Comparison of ENCODE assay signal across 18 cellular contexts in genomic region chr16:84555418-84556196, GRCh38. TPM values are rescaled to one million over a fixed set of nuclear protein-coding genes. Genes with fewer than 3 reads are reported as not detected.
A peak's percentile ranks its signal among the peaks of the same experiment; 100 is the strongest.
DNase-seq lines count a peak whose midpoint lies in the region; ATAC-seq, FAIRE-seq and TF ChIP-seq lines count a peak whose summit lies in the region.
"Had no signal": no experiment of that assay in that cellular context is flagged by ENCODE, and none has a peak within 500 bp of the region (broad histone marks: within the 10 kb centered on the region; RNA-seq: fewer than 3 reads in every experiment).

No MANE protein-coding gene starts in this region.

- TF ChIP-seq RAD21 in K562 (CRISPR knock-in tag; conservative IDR thresholded peaks at IDR 0.05 in 1 of 2, IDR thresholded peaks at IDR 0.05 in 1 of 2), result no peak

- DNase-seq in NCI-H1092 treated with DMSO at 0.1 percent for 48 hours (lab: John Stamatoyannopoulos, UW) (peak; percentile 13), NCI-H1092 (lab: John Stamatoyannopoulos, UW) (no peak), NB4 (ENCODE audit: low read depth) (peak; percentile 32), K562 (ENCODE audit: extremely low read depth in 1 of 4, low spot score in 3 of 4) (no peak), neural crest cell (ENCODE audit: low read depth, low spot score) (peak; percentile 60), ovary (no peak)
- DNase-seq: activated CD4-positive, CD25-positive, alpha-beta regulatory T cell; cortex of kidney; left colon; NCI-H1930; SHP77; stimulated activated naive CD8-positive, alpha-beta T cell treated with anti-CD3 and anti-CD28 coated beads, Interleukin-15, amount 100 ng/mL, for 72 hours had no signal

- no peaks in the 10 kb centered on the region for H3K79me2 ChIP-seq in K562 (ENCODE audit: control insufficient read depth, insufficient read depth, low read length)
- H3K79me2 ChIP-seq: parathyroid adenoma had no signal

- POLR2A ChIA-PET in K562 (lab: Yijun Ruan, JAX), result interaction anchor here (0.5 to 1.1 kb wide), 2 partner anchors 8 to 251 kb away, joined by 4 to 5 read pairs; no protein-coding TSS in a partner anchor

- peak overlapping the region; percentile 23 for H3K4me3 Mint-ChIP-seq in neural crest cell

- TF ChIP-seq EP300 in K562 (IDR thresholded peaks at IDR 0.05; ENCODE audit: low read length) (no peak), ovary (IDR thresholded peaks at IDR 0.05) (no peak)

- no peaks in the 10 kb centered on the region for H3K9me3 ChIP-seq in K562 (replicated peaks; ENCODE audit: control insufficient read depth, insufficient read depth, low read depth, low read length)
- H3K9me3 ChIP-seq in ovary, result no peaks in the 10 kb centered on the region
- H3K9me3 ChIP-seq: A549 had no signal

- H3K9me3 Mint-ChIP-seq in neural crest cell, result no peaks in the 10 kb centered on the region
- H3K9me3 Mint-ChIP-seq: activated naive CD4-positive, alpha-beta T cell treated with anti-CD3 and anti-CD28 coated beads, Interleukin-2, amount 50 U/mL, for 72 hours; stimulated activated naive CD8-positive, alpha-beta T cell treated with anti-CD3 and anti-CD28 coated beads, Interleukin-15, amount 100 ng/mL, for 72 hours had no signal

- TF ChIP-seq POLR2A in NB4 (IDR thresholded peaks at IDR 0.05; ENCODE audit: extremely low read depth, insufficient read length) (no peak), K562 (conservative IDR thresholded peaks at IDR 0.05) (no peak), ovary (IDR thresholded peaks at IDR 0.05) (no peak)

- TF ChIP-seq CTCF in NB4 (IDR thresholded peaks at IDR 0.05; ENCODE audit: low read depth, low read length) (no peak), K562 (IDR thresholded peaks at IDR 0.05 in 2 of 3, conservative IDR thresholded peaks at IDR 0.05 in 1 of 3; ENCODE audit: insufficient read depth in 2 of 3, low read depth in 1 of 3, low read length in 3 of 3) (0 out of 6 replicates have a peak, but pooled peaks of 2 of the 3 experiments have one; percentile 3 to 11), neural crest cell (conservative IDR thresholded peaks at IDR 0.05) (no peak), ovary (IDR thresholded peaks at IDR 0.05) (no peak)

- no peaks in the 10 kb centered on the region for H3K27me3 Mint-ChIP-seq in neural crest cell (ENCODE audit: low read depth)
- H3K27me3 Mint-ChIP-seq: stimulated activated naive CD8-positive, alpha-beta T cell treated with anti-CD3 and anti-CD28 coated beads, Interleukin-15, amount 100 ng/mL, for 72 hours had no signal

- intact Hi-C loops in K562 (cut with micrococcal nuclease), result loop anchor here (5.0 kb wide), 1 partner anchor 62 kb away; the partner anchor contains the start of gene COTL1
- intact Hi-C loops in ovary (cut with DNase I), result no loop called here

- CTCF ChIA-PET in K562 (lab: Yijun Ruan, JAX; ENCODE audit: low intra/inter-chr PET ratio), result no interaction called here

- H3K36me3 ChIP-seq in K562 (ENCODE audit: control insufficient read depth, insufficient read depth, low read length) (no peaks in the 10 kb centered on the region), ovary (no peaks in the 10 kb centered on the region)

- H3K27ac ChIP-seq in K562 (ENCODE audit: extremely low read depth, low read depth, low read length), result no peak overlapping the region
- no peak overlapping the region for H3K27ac ChIP-seq in ovary
- H3K27ac ChIP-seq: A549, parathyroid adenoma had no signal

- no TSS peak for BruUV-seq in K562 (replicated peaks; lab: Mats Ljungman, UMichigan)

- H3K9me1 ChIP-seq in K562 (ENCODE audit: control insufficient read depth, insufficient read depth, low read length), result no peaks in the 10 kb centered on the region

- H3K27me3 ChIP-seq in K562 (ENCODE audit: control insufficient read depth in 2 of 2, insufficient read depth in 2 of 2, low read length in 2 of 2) (peaks cover 28 to 36% of the 10 kb centered on the region in 2 experiments), ovary (no peaks in the 10 kb centered on the region)

- peak; percentile 19 for FAIRE-seq in K562 (lab: Jason Lieb, UNC)
- FAIRE-seq: A549, GM18507 had no signal

- H3K9ac ChIP-seq in K562 (ENCODE audit: insufficient read depth in 1 of 2, low read depth in 2 of 2, low read length in 2 of 2), result no peak overlapping the region
- H3K9ac ChIP-seq: parathyroid adenoma had no signal

- H3K27ac Mint-ChIP-seq in neural crest cell (ENCODE audit: unreplicated experiment), result peak overlapping the region; percentile 38
- H3K27ac Mint-ChIP-seq: activated naive CD4-positive, alpha-beta T cell treated with anti-CD3 and anti-CD28 coated beads, Interleukin-2, amount 50 U/mL, for 72 hours; stimulated activated naive CD8-positive, alpha-beta T cell treated with anti-CD3 and anti-CD28 coated beads, Interleukin-15, amount 100 ng/mL, for 72 hours had no signal

- in situ Hi-C loops in K562 (cut with MboI), result no loop called here

- no peak overlapping the region for H2AFZ ChIP-seq in K562 (ENCODE audit: low read depth, low read length)
- H2AFZ ChIP-seq: parathyroid adenoma had no signal

- peaks cover 74% of the 10 kb centered on the region for H3K4me1 Mint-ChIP-seq in neural crest cell

- 8% methylated on average over 19 of the region's 19 CpGs for WGBS in K562 (ENCODE audit: insufficient coverage, low coverage, missing lambda C conversion rate)
- WGBS in ovary, 3 donors, result 52 to 64% (median 58%) methylated on average over 19 of the region's 19 CpGs

- H3K4me1 ChIP-seq in K562 (replicated peaks in 1 of 2; ENCODE audit: control insufficient read depth in 2 of 2, insufficient read depth in 2 of 2, low read length in 2 of 2) (peaks cover 0 to 4% of the 10 kb centered on the region in 2 experiments; a peak in 3 of 5 replicates), ovary (ENCODE audit: insufficient read depth) (no peaks in the 10 kb centered on the region)
- H3K4me1 ChIP-seq: A549, parathyroid adenoma had no signal

- H3K4me3 ChIP-seq in NB4 (ENCODE audit: low read depth, low read length) (no peak overlapping the region), K562 (no peak overlapping the region), ovary (no peak overlapping the region)
- H3K4me3 ChIP-seq: A549 had no signal

- H3K36me3 Mint-ChIP-seq in neural crest cell (ENCODE audit: low read depth), result no peaks in the 10 kb centered on the region

- H4K20me1 ChIP-seq in K562 (replicated peaks; ENCODE audit: control insufficient read depth, insufficient read depth, low read length), result no peaks in the 10 kb centered on the region

- H3K4me2 ChIP-seq in K562 (ENCODE audit: insufficient read depth, low read length), result no peak overlapping the region
- H3K4me2 ChIP-seq: A549 had no signal

- ATAC-seq in K562 (peak; percentile 22; the same call in 1 of the 3 replicates), GM21526 (IDR thresholded peaks at IDR 0.05; ENCODE audit: low FRiP score, unreplicated experiment) (no peak), HG03439 (IDR thresholded peaks at IDR 0.05; ENCODE audit: unreplicated experiment) (no peak)
- ATAC-seq: A549; activated naive CD4-positive, alpha-beta T cell treated with anti-CD3 and anti-CD28 coated beads, Interleukin-2, amount 50 U/mL, for 72 hours; left colon; stimulated activated naive CD8-positive, alpha-beta T cell treated with anti-CD3 and anti-CD28 coated beads, Interleukin-15, amount 100 ng/mL, for 72 hours had no signal

TF ChIP-seq in K562, 482 proteins besides CTCF, POLR2A, EP300 and RAD21 (continues in another document):
- TF ChIP-seq RCOR1 (IDR thresholded peaks at IDR 0.05; ENCODE audit: borderline replicate concordance in 1 of 2, low read depth in 2 of 2, low read length in 2 of 2) (peak in 1 of 2 experiments; percentile 8; a peak in 1 of 4 replicates), MYNN (IDR thresholded peaks at IDR 0.05) (no peak), MYNN (CRISPR knock-in tag; IDR thresholded peaks at IDR 0.05) (no peak), POLR2G (IDR thresholded peaks at IDR 0.05; ENCODE audit: low read depth, low read length) (no peak), FOXP1 (CRISPR knock-in tag; IDR thresholded peaks at IDR 0.05) (no peak), CCAR2 (IDR thresholded peaks at IDR 0.05; ENCODE audit: low read depth, low read length) (no peak), PKNOX1 (IDR thresholded peaks at IDR 0.05) (peak; percentile 26; the same call in 1 of the 2 replicates), ETV6 (IDR thresholded peaks at IDR 0.05; ENCODE audit: borderline replicate concordance in 1 of 2, low read depth in 2 of 2, low read length in 1 of 2) (no peak), ETV6 (CRISPR knock-in tag; IDR thresholded peaks at IDR 0.05; ENCODE audit: borderline replicate concordance) (no peak), PHB (CRISPR knock-in tag; IDR thresholded peaks at IDR 0.05) (no peak), ZNF263 (CRISPR knock-in tag; IDR thresholded peaks at IDR 0.05; ENCODE audit: borderline replicate concordance) (peak; percentile 86)

RNA-seq across cellular contexts. Expression of gene MEAK7, which starts 51.1 kb away (rescaled TPM):
- total RNA-seq in K562 (2011; cell fraction: chromatin; rRNA removed; ENCODE audit: low replicate concordance), result 28.0 and 31.3 TPM in 2 replicates
- 15.3 and 17.1 TPM in 2 replicates for total RNA-seq in K562 (2011; cell fraction: nucleolus; rRNA removed)
- total RNA-seq in K562 (2011; cell fraction: nucleoplasm; rRNA removed), result 20.8 and 27.1 TPM in 2 replicates
- 6.1 and 7.8 TPM in 2 replicates for total RNA-seq in K562 (2014; rRNA removed)
- 5.2 and 5.6 TPM in 2 replicates for total RNA-seq in K562 (2014; rRNA removed; fragmentation: Illumina TruSeq; extraction: Trizol)
- 6.5 and 6.6 TPM in 2 replicates for total RNA-seq in K562 (2015; rRNA removed; fragmentation: Illumina TruSeq; extraction: Trizol)
- total RNA-seq in K562 (2021), result 9.8 and 10.0 TPM in 2 replicates
- 13.2 and 14.5 TPM in 2 replicates for polyA plus RNA-seq in K562 (2011; rRNA removed)
- polyA plus RNA-seq in K562 (2011; cell fraction: cytosol; rRNA removed), result 10.5 and 17.4 TPM in 2 replicates
- polyA plus RNA-seq in K562 (2011; cell fraction: nucleus; rRNA removed), result 10.3 and 11.5 TPM in 2 replicates
- 7.7 and 9.3 TPM in 2 replicates for polyA plus RNA-seq in K562 (2012)
- polyA plus RNA-seq in K562 (2014; fragmentation: Illumina TruSeq; extraction: Trizol), result 8.7 and 8.8 TPM in 2 replicates
- 1 to 10 TPM; 1.4 to 1.8 TPM for polyA plus RNA-seq in K562 (2014; fragmentation: Nextera tagmentation; extraction: Ambion mirVana)
- polyA plus RNA-seq in K562 (2014; rRNA removed), result 6.2 and 6.3 TPM in 2 replicates
- 14.5 and 17.2 TPM in 2 replicates for polyA minus RNA-seq in K562 (2011; rRNA and poly(A)+ RNA removed)
- 9.0 and 11.2 TPM in 2 replicates for polyA minus RNA-seq in K562 (2011; cell fraction: cytosol; rRNA and poly(A)+ RNA removed)
- polyA minus RNA-seq in K562 (2011; cell fraction: nucleus; rRNA and poly(A)+ RNA removed), result 7.8 and 14.0 TPM in 2 replicates
- total RNA-seq in neural crest cell, result 29.5 and 30.8 TPM in 2 replicates
- 10 to 100 TPM in 6 of 7 donors, 1 to 10 TPM in 1; 8.6 to 23.0 (median 19.2) TPM for total RNA-seq in ovary
- polyA plus RNA-seq in ovary, result 10 to 100 TPM in 1 of 2 donors, 1 to 10 TPM in 1; 6.6 to 14.5 TPM

Comparison
In these comparisons a context has a peak if more than half of its experiments do, and no peak if none do; other contexts are left out.
1. DNase-seq: peak in NCI-H1092 treated with DMSO at 0.1 percent for 48 hours (single experiment), NB4 (single experiment) and neural crest cell (single experiment); none in NCI-H1092 (single experiment), K562 (0 of 4) and ovary (0 of 5).
2. CTCF ChIP-seq: peak in K562 (2 of 3); none in NB4 (single experiment), neural crest cell (single experiment) and ovary (0 of 3).